17 cellular contexts compared by ENCODE assay signal in genomic region chr14:70662816-70663215, GRCh38. TPM values are rescaled to one million over a fixed set of nuclear protein-coding genes. Genes with fewer than 3 reads are reported as not detected.
DNase-seq lines count a peak whose midpoint lies in the region; ATAC-seq and TF ChIP-seq lines count a peak whose summit lies in the region.
"Had no signal": no experiment of that assay in that cellular context is flagged by ENCODE, and none has a peak within 500 bp of the region (broad histone marks: within the 10 kb centered on the region; RNA-seq: fewer than 3 reads in every experiment).

No MANE protein-coding gene starts in this region.

- peak overlapping the region; percentile 56 for H3K27ac Mint-ChIP-seq in T-helper 2 cell treated with Interferon-gamma antibody and Interleukin-4, amounts not matched to agents 5 μg/mL and 100 μg/mL, for 36 hours
- H3K27ac Mint-ChIP-seq in IgD-negative memory B cell = peak overlapping the region; percentile 86 to 94 (median 89)
- peak overlapping the region; percentile 58 for H3K27ac Mint-ChIP-seq in activated naive CD8-positive, alpha-beta T cell treated with anti-CD3 and anti-CD28 coated beads, Interleukin-2, amount 10 ng/mL, durations not matched to agents 7 days and 5 days

- no peak for TF ChIP-seq POLR2A in spleen (IDR thresholded peaks at IDR 0.05)

- 77 to 83% (median 82%) methylated on average over 4 of the region's 4 CpGs for WGBS in spleen, 5 donors
- 88% methylated on average over 4 of the region's 4 CpGs for WGBS in hepatocyte (ENCODE audit: low lambda C conversion rate, missing lambda C conversion rate)

- intact Hi-C loops in spleen (cut with DNase I; ENCODE audit: low total_unique reads) = no loop called here
- intact Hi-C loops in left colon (cut with DNase I, micrococcal nuclease) = no loop called here

- H3K27me3 Mint-ChIP-seq in T-helper 2 cell treated with Interferon-gamma antibody and Interleukin-4, amounts not matched to agents 5 μg/mL and 100 μg/mL, for 36 hours (ENCODE audit: low read depth) = no peaks in the 10 kb centered on the region
- no peaks in the 10 kb centered on the region for H3K27me3 Mint-ChIP-seq in IgD-negative memory B cell
- no peaks in the 10 kb centered on the region for H3K27me3 Mint-ChIP-seq in activated naive CD8-positive, alpha-beta T cell treated with anti-CD3 and anti-CD28 coated beads, Interleukin-2, amount 10 ng/mL, durations not matched to agents 7 days and 5 days

- H3K27ac ChIP-seq in spleen (peak overlapping the region in 7 of 8 donors; percentile 3 to 88 (median 70)), hepatocyte (no peak overlapping the region)
- H3K27ac ChIP-seq: 22Rv1, brain microvascular endothelial cell had no signal

- POLR2A ChIA-PET in activated naive CD8-positive, alpha-beta T cell treated with anti-CD3 and anti-CD28 coated beads, Interleukin-2, amount 10 ng/mL, durations not matched to agents 7 days and 5 days (lab: Charles Lee) = interaction anchor here (11.8 kb wide), 1 partner anchor 19 kb away, joined by 176 read pairs; the partner anchor contains the start of gene TTC9

- H3K4me2 ChIP-seq in hepatocyte = no peak overlapping the region

- no peak for TF ChIP-seq CTCF in spleen (IDR thresholded peaks at IDR 0.05 in 8 of 11, conservative IDR thresholded peaks at IDR 0.05 in 3 of 11)
- TF ChIP-seq CTCF in hepatocyte (IDR thresholded peaks at IDR 0.05; ENCODE audit: poor library complexity) = no peak

- H3K36me3 ChIP-seq in spleen = peaks cover 0 to 4% (median 0%) of the 10 kb centered on the region in 6 donors
- H3K36me3 ChIP-seq in hepatocyte (replicated peaks; ENCODE audit: insufficient read depth, low read depth) = no peaks in the 10 kb centered on the region
- H3K36me3 ChIP-seq: brain microvascular endothelial cell, left ventricle myocardium inferior, pancreas, thoracic aorta had no signal

- no peaks in the 10 kb centered on the region for H3K79me2 ChIP-seq in hepatocyte

- H4K20me1 ChIP-seq in hepatocyte (ENCODE audit: insufficient read depth, poor library complexity, severe bottlenecking) = no peaks in the 10 kb centered on the region

- H3K9me3 ChIP-seq in spleen (no peaks in the 10 kb centered on the region), hepatocyte (ENCODE audit: low read depth) (no peaks in the 10 kb centered on the region)
- H3K9me3 ChIP-seq: left ventricle myocardium inferior, pancreas, thoracic aorta had no signal

- H3K4me1 ChIP-seq in spleen (peaks cover 60 to 100% (median 97%) of the 10 kb centered on the region in 6 donors), hepatocyte (ENCODE audit: insufficient read depth) (peaks cover 21% of the 10 kb centered on the region)

- no peak overlapping the region for H3K4me3 Mint-ChIP-seq in T-helper 2 cell treated with Interferon-gamma antibody and Interleukin-4, amounts not matched to agents 5 μg/mL and 100 μg/mL, for 36 hours
- peak overlapping the region in 3 of 4 donors; percentile 31 to 87 (median 61) for H3K4me3 Mint-ChIP-seq in IgD-negative memory B cell
- H3K4me3 Mint-ChIP-seq in activated naive CD8-positive, alpha-beta T cell treated with anti-CD3 and anti-CD28 coated beads, Interleukin-2, amount 10 ng/mL, durations not matched to agents 7 days and 5 days = no peak overlapping the region

- no peaks in the 10 kb centered on the region for H3K9me2 ChIP-seq in hepatocyte (replicated peaks; ENCODE audit: insufficient read depth)

- H3K9me3 Mint-ChIP-seq in T-helper 2 cell treated with Interferon-gamma antibody and Interleukin-4, amounts not matched to agents 5 μg/mL and 100 μg/mL, for 36 hours = no peaks in the 10 kb centered on the region
- no peaks in the 10 kb centered on the region for H3K9me3 Mint-ChIP-seq in IgD-negative memory B cell
- H3K9me3 Mint-ChIP-seq in activated naive CD8-positive, alpha-beta T cell treated with anti-CD3 and anti-CD28 coated beads, Interleukin-2, amount 10 ng/mL, durations not matched to agents 7 days and 5 days = no peaks in the 10 kb centered on the region

- DNase-seq in T-helper 2 cell treated with Interferon-gamma antibody and Interleukin-4, amounts not matched to agents 5 μg/mL and 100 μg/mL, for 36 hours (ENCODE audit: low spot score) = no peak
- DNase-seq in T-helper 2 cell = no peak
- no peak for DNase-seq in activated naive CD8-positive, alpha-beta T cell treated with anti-CD3 and anti-CD28 coated beads, Interleukin-2, amount 10 ng/mL, durations not matched to agents 7 days and 5 days
- DNase-seq in spleen = no peak
- no peak for DNase-seq in hepatocyte (ENCODE audit: low spot score)
- DNase-seq in left colon = no peak
- DNase-seq: brain microvascular endothelial cell; C1 segment of cervical spinal cord; dermis blood vessel endothelial cell; left ventricle myocardium inferior; NCI-H1436 treated with DMSO at 0.1 percent for 48 hours; pancreas; stimulated activated CD4-positive, alpha-beta T cell treated with anti-CD3 and anti-CD28 coated beads, Interleukin-4, amount 100 ng/mL, for 1 hour had no signal

- H2AFZ ChIP-seq in hepatocyte = no peak overlapping the region

- H3K4me3 ChIP-seq in spleen (no peak overlapping the region), hepatocyte (no peak overlapping the region)
- H3K4me3 ChIP-seq: left ventricle myocardium inferior, pancreas, thoracic aorta had no signal

- no peak for ATAC-seq in activated naive CD8-positive, alpha-beta T cell treated with anti-CD3 and anti-CD28 coated beads, Interleukin-2, amount 10 ng/mL, durations not matched to agents 7 days and 5 days (ENCODE audit: low read depth)
- ATAC-seq in left colon = no peak
- ATAC-seq in GM21381 (IDR thresholded peaks at IDR 0.05; ENCODE audit: unreplicated experiment) = no peak

- H3K4me1 Mint-ChIP-seq in T-helper 2 cell treated with Interferon-gamma antibody and Interleukin-4, amounts not matched to agents 5 μg/mL and 100 μg/mL, for 36 hours (ENCODE audit: low read depth) = peaks cover 67% of the 10 kb centered on the region
- H3K4me1 Mint-ChIP-seq in IgD-negative memory B cell = peaks cover 65 to 87% (median 86%) of the 10 kb centered on the region in 3 donors
- H3K4me1 Mint-ChIP-seq in activated naive CD8-positive, alpha-beta T cell treated with anti-CD3 and anti-CD28 coated beads, Interleukin-2, amount 10 ng/mL, durations not matched to agents 7 days and 5 days = peaks cover 66% of the 10 kb centered on the region

- no peaks in the 10 kb centered on the region for H3K27me3 ChIP-seq in spleen (replicated peaks in 1 of 7)
- H3K27me3 ChIP-seq in hepatocyte = no peaks in the 10 kb centered on the region
- H3K27me3 ChIP-seq: brain microvascular endothelial cell, pancreas had no signal

- H3K36me3 Mint-ChIP-seq in T-helper 2 cell treated with Interferon-gamma antibody and Interleukin-4, amounts not matched to agents 5 μg/mL and 100 μg/mL, for 36 hours (ENCODE audit: low read depth) = peaks cover 34% of the 10 kb centered on the region
- peaks cover 12% of the 10 kb centered on the region for H3K36me3 Mint-ChIP-seq in IgD-negative memory B cell
- peaks cover 26% of the 10 kb centered on the region for H3K36me3 Mint-ChIP-seq in activated naive CD8-positive, alpha-beta T cell treated with anti-CD3 and anti-CD28 coated beads, Interleukin-2, amount 10 ng/mL, durations not matched to agents 7 days and 5 days

RNA-seq across cellular contexts. Expression of gene TTC9, which starts 21.1 kb away (rescaled TPM):
- polyA plus RNA-seq in IgD-negative memory B cell (9.2 TPM), spleen (1 to 10 TPM; 4.6 to 7.4 (median 7.3) TPM), hepatocyte (3.1 and 4.9 TPM in 2 replicates)
- 10 to 100 TPM; 16.6 to 17.2 TPM for total RNA-seq in activated naive CD8-positive, alpha-beta T cell treated with anti-CD3 and anti-CD28 coated beads, Interleukin-2, amount 10 ng/mL, durations not matched to agents 7 days and 5 days
- total RNA-seq in spleen (10 to 100 TPM in 1 of 7 donors, 1 to 10 TPM in 6; 8.1 to 13.2 (median 9.3) TPM), hepatocyte (2.9 and 3.6 TPM in 2 replicates), left colon (under 1 TPM; 0.34 to 0.73 TPM)

Comparison
In these comparisons a context has a peak if more than half of its experiments do, and no peak if none do; other contexts are left out.
1. H3K4me3 Mint-ChIP-seq: peak in IgD-negative memory B cell (3 of 4); none in T-helper 2 cell treated with Interferon-gamma antibody and Interleukin-4, amounts not matched to agents 5 μg/mL and 100 μg/mL, for 36 hours (single experiment) and activated naive CD8-positive, alpha-beta T cell treated with anti-CD3 and anti-CD28 coated beads, Interleukin-2, amount 10 ng/mL, durations not matched to agents 7 days and 5 days (single experiment).
2. Peak in every context shown above with its lines, with median percentiles within 50 percentile points of each other: H3K27ac Mint-ChIP-seq.